ENCODE assay signal across 1 cellular context in genomic region chr1:228500143-228500736, GRCh38.
TF ChIP-seq lines count a peak whose summit lies in the region.

No MANE protein-coding gene starts in this region.

TF ChIP-seq in IMR-90, 13 proteins besides CTCF, POLR2A, EP300 and RAD21 (continued from another document):
- TF ChIP-seq NFE2L2 (IDR thresholded peaks at IDR 0.05; ENCODE audit: low read depth, low read length): no peak
- TF ChIP-seq MAFK (IDR thresholded peaks at IDR 0.05; ENCODE audit: low read depth, low read length): no peak
- no peak for TF ChIP-seq MXI1 (IDR thresholded peaks at IDR 0.05; ENCODE audit: borderline replicate concordance, low read depth, low read length)
- no peak for TF ChIP-seq SMC3 (IDR thresholded peaks at IDR 0.05; ENCODE audit: low read depth, low read length)
- TF ChIP-seq BHLHE40 (IDR thresholded peaks at IDR 0.05; ENCODE audit: low read depth, low read length): no peak
- no peak for TF ChIP-seq USF2 (IDR thresholded peaks at IDR 0.05; ENCODE audit: low read depth, low read length)
TF ChIP-seq in IMR-90: peak in this region for 0.
